ENCODE assay signal across 8 cellular contexts in genomic region chr1:234154320-234155251, GRCh38.
DNase-seq lines count a peak whose midpoint lies in the region; ATAC-seq, FAIRE-seq and TF ChIP-seq lines count a peak whose summit lies in the region.

No MANE protein-coding gene starts in this region.

- no peaks in the 10 kb centered on the region for H3K27me3 ChIP-seq in liver (ENCODE audit: control insufficient read depth in 4 of 4, insufficient read depth in 4 of 4, low read length in 3 of 4)

- peaks cover 9% of the 10 kb centered on the region; the same call in 1 of the 3 replicates for H3K4me1 ChIP-seq in A549
- no peaks in the 10 kb centered on the region for H3K4me1 ChIP-seq in liver (ENCODE audit: control insufficient read depth in 4 of 4, insufficient read depth in 4 of 4, low read length in 3 of 4)

- no peak overlapping the region for H3K4me3 ChIP-seq in A549
- H3K4me3 ChIP-seq in cardiac fibroblast (replicated peaks in 1 of 2; ENCODE audit: low read depth in 2 of 2, low read length in 2 of 2): no peak overlapping the region
- H3K4me3 ChIP-seq in liver (ENCODE audit: low read depth in 1 of 3, low read length in 3 of 3): no peak overlapping the region

- H3K9me3 ChIP-seq in A549: no peaks in the 10 kb centered on the region
- no peaks in the 10 kb centered on the region for H3K9me3 ChIP-seq in liver (ENCODE audit: control insufficient read depth in 4 of 4, low read length in 3 of 4)

- DNase-seq in A549 (ENCODE audit: low read depth in 1 of 2, low spot score in 1 of 2) (peak; percentile 51 to 87), GM03348 (ENCODE audit: low spot score) (peak; percentile 72), KBM-7 (peak; percentile 63), NOMO-1 treated with dmso at 0.1 percent for 144 hours (lab: John Stamatoyannopoulos, UW; ENCODE audit: unreplicated experiment) (peak; percentile 1), cardiac fibroblast (ENCODE audit: low read depth in 2 of 2) (peak; percentile 81 to 85), sciatic nerve (ENCODE audit: low spot score) (no peak)

- TF ChIP-seq CTCF in A549 (IDR thresholded peaks at IDR 0.05): peak; percentile 75
- peak; percentile 75 for TF ChIP-seq CTCF in cardiac fibroblast (IDR thresholded peaks at IDR 0.05; ENCODE audit: low read depth, low read length)
- TF ChIP-seq CTCF in liver (IDR thresholded peaks at IDR 0.05; ENCODE audit: low read depth, low read length, missing input control): peak; percentile 92

- H3K4me2 ChIP-seq in A549: no peak overlapping the region

- H3K9ac ChIP-seq in liver (ENCODE audit: low read depth in 1 of 2, low read length in 2 of 2): no peak overlapping the region

- intact Hi-C loops in sciatic nerve (cut with DNase I): no loop called here

- TF ChIP-seq POLR2A in A549 (IDR thresholded peaks at IDR 0.05; ENCODE audit: low read length): no peak

- CTCF ChIA-PET in A549 (lab: Yijun Ruan, JAX): interaction anchor here (0.6 to 1.0 kb wide), 10 partner anchors 10 to 1317 kb away, joined by 3 to 10 read pairs (median 3); no protein-coding TSS in a partner anchor

- peak; percentile 74 to 82 for TF ChIP-seq RAD21 in A549 (conservative IDR thresholded peaks at IDR 0.05 in 1 of 2, IDR thresholded peaks at IDR 0.05 in 1 of 2)
- TF ChIP-seq RAD21 in liver (IDR thresholded peaks at IDR 0.05): peak; percentile 82 to 85

- TF ChIP-seq EP300 in A549 (IDR thresholded peaks at IDR 0.05): no peak

- H3K27ac ChIP-seq in A549 (peak overlapping the region; percentile 44 to 62), liver (ENCODE audit: low read depth in 1 of 2, low read length in 2 of 2) (no peak overlapping the region)

- ATAC-seq in A549 (peak; percentile 94 to 96; a peak in 5 of 6 replicates), sciatic nerve (no peak), GM21390 (IDR thresholded peaks at IDR 0.05; ENCODE audit: unreplicated experiment) (no peak)

- in situ Hi-C loops in KBM-7 (cut with MboI; ENCODE audit: low pct_unique_long_range_greater_than_20kb, low sequenced_read_pairs): no loop called here

- POLR2A ChIA-PET in A549 (lab: Yijun Ruan, JAX): interaction anchor here (1.2 kb wide), 1 partner anchor 219 kb away, joined by 3 read pairs; the partner anchor contains the start of gene COA6

- no peak for FAIRE-seq in A549 (lab: Jason Lieb, UNC)

- 25% methylated on average over 7 of the region's 7 CpGs for WGBS in A549 (ENCODE audit: missing lambda C conversion rate)
- WGBS in liver: 37% methylated on average over 7 of the region's 7 CpGs

- H3K36me3 ChIP-seq in liver (ENCODE audit: control insufficient read depth in 4 of 4, insufficient read depth in 3 of 4, low read depth in 1 of 4, low read length in 3 of 4): no peaks in the 10 kb centered on the region

TF ChIP-seq in A549, 52 proteins besides CTCF, POLR2A, EP300 and RAD21:
- TF ChIP-seq SMC3 (IDR thresholded peaks at IDR 0.05) (peak; percentile 75), POLR2AphosphoS2 (conservative IDR thresholded peaks at IDR 0.05; ENCODE audit: low read length) (no peak), FOXS1 (CRISPR knock-in tag; IDR thresholded peaks at IDR 0.05) (no peak), HOXB5 (CRISPR knock-in tag; IDR thresholded peaks at IDR 0.05) (no peak), NFE2L2 (conservative IDR thresholded peaks at IDR 0.05; ENCODE audit: low read length) (no peak), MAZ (IDR thresholded peaks at IDR 0.05; ENCODE audit: borderline replicate concordance, low read depth, low read length) (no peak)

TF ChIP-seq in liver, 16 proteins besides CTCF, POLR2A, EP300 and RAD21:
- TF ChIP-seq FOXA2 (IDR thresholded peaks at IDR 0.05): no peak
- TF ChIP-seq HNF4A (conservative IDR thresholded peaks at IDR 0.05): no peak
- TF ChIP-seq, protein P1, sequence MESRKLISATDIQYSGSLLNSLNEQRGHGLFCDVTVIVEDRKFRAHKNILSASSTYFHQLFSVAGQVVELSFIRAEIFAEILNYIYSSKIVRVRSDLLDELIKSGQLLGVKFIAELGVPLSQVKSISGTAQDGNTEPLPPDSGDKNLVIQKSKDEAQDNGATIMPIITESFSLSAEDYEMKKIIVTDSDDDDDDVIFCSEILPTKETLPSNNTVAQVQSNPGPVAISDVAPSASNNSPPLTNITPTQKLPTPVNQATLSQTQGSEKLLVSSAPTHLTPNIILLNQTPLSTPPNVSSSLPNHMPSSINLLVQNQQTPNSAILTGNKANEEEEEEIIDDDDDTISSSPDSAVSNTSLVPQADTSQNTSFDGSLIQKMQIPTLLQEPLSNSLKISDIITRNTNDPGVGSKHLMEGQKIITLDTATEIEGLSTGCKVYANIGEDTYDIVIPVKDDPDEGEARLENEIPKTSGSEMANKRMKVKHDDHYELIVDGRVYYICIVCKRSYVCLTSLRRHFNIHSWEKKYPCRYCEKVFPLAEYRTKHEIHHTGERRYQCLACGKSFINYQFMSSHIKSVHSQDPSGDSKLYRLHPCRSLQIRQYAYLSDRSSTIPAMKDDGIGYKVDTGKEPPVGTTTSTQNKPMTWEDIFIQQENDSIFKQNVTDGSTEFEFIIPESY (IDR thresholded peaks at IDR 0.05): no peak

Comparison
In these comparisons a context has a peak if more than half of its experiments do, and no peak if none do; other contexts are left out.
1. ATAC-seq: peak in A549 (2 of 2); none in sciatic nerve (single experiment) and GM21390 (single experiment).
2. H3K27ac ChIP-seq: peak in A549 (2 of 2); none in liver (0 of 2).
3. Peak in every context shown above with its lines, with median percentiles within 50 percentile points of each other: CTCF ChIP-seq.